Comparison of ENCODE assay signal across 7 cellular contexts in the genomic region with DNA sequence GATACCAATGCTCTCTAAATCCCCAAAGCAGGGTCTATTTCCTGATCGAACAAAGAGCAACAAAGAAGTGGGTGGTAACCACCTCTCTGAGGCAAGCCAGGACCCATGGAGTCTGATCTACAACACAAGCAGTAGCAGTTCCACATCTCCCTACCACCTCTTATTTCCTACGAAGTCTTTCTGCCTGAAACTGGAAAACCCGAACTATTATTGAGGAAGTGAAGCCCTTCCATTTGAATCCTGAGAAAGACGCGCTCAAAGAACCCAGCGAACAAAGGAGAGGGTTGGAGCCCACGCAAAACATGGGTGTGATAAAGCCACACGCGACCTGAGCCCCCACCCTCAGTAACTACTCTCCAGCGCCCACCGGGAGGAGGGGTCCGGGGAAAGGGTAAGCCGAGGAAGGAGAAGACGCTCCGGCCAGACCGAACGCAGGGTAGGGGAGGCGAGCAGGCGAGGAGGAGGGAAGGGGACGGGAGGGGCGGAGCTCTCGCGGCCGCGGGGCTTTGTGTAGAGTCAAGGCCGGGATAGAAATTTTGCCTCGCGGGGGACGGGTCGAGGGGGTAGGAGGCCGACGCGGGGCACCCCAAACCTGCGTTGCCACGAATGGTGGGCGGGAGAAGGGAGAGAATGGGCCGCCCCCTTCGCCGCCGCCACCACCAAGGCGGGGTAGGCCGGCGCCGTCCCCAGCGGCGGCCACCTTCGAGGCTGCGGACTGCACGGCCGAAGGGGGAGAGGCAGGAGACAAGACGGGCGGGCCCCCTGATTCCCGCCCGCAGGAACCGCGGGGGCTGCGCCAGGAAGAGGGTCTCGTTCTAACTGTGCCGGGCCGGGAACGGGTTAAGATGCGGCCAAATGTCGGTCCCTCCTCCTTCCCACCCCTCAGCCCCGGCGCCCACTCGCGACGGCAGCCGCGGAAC. TPM values are rescaled to one million over a fixed set of nuclear protein-coding genes. Genes with fewer than 3 reads are reported as not detected.
DNase-seq lines count a peak whose midpoint lies in the region; ATAC-seq and TF ChIP-seq lines count a peak whose summit lies in the region.

No MANE protein-coding gene starts in this region.

- H3K4me1 Mint-ChIP-seq in chondrocyte (ENCODE audit: low read depth), result peaks cover 46% of the 10 kb centered on the region

- peak; percentile 40 for ATAC-seq in GM18502 (IDR thresholded peaks at IDR 0.05; ENCODE audit: poor library complexity, unreplicated experiment)
- peak; percentile 30 for ATAC-seq in HG02623 (IDR thresholded peaks at IDR 0.05; ENCODE audit: unreplicated experiment)

- DNase-seq in NCI-H1105 treated with DMSO at 0.1 percent for 48 hours (lab: John Stamatoyannopoulos, UW) (peak; percentile 47), chondrocyte (ENCODE audit: low spot score) (no peak), kidney tubule cell (ENCODE audit: low spot score) (peak; percentile 59)
- DNase-seq in activated CD4-positive, CD25-positive, alpha-beta regulatory T cell treated with anti-CD3 and anti-CD28 coated beads, Interleukin-2, amount 50 U/mL, for 72 hours, result peak; percentile 59
- peak; percentile 20 to 37 (median 26) for DNase-seq in stimulated activated CD4-positive, alpha-beta T cell treated with anti-CD3 and anti-CD28 coated beads, Interleukin-1b, Interleukin-23, amount 100 ng/mL, for 24 hours (ENCODE audit: low read depth in 4 of 4, low spot score in 1 of 4)

- no peaks in the 10 kb centered on the region for H3K27me3 Mint-ChIP-seq in chondrocyte (ENCODE audit: low read depth)

- peak overlapping the region; percentile 99 for H3K4me3 Mint-ChIP-seq in chondrocyte (ENCODE audit: unreplicated experiment)

- H3K36me3 Mint-ChIP-seq in chondrocyte (ENCODE audit: low read depth), result no peaks in the 10 kb centered on the region

- no peak for TF ChIP-seq CTCF in chondrocyte (IDR thresholded peaks at IDR 0.05)

- H3K9me3 Mint-ChIP-seq in chondrocyte (ENCODE audit: low read depth), result no peaks in the 10 kb centered on the region

- H3K27ac Mint-ChIP-seq in chondrocyte (ENCODE audit: unreplicated experiment), result peak overlapping the region; percentile 96

RNA-seq across cellular contexts. Expression of gene HDAC2, which starts 0.8 kb away (rescaled TPM):
- total RNA-seq in chondrocyte, result 104 to 116 TPM (median 104 TPM) in 3 replicates
